1 cellular context compared by ENCODE assay signal in the genomic region with DNA sequence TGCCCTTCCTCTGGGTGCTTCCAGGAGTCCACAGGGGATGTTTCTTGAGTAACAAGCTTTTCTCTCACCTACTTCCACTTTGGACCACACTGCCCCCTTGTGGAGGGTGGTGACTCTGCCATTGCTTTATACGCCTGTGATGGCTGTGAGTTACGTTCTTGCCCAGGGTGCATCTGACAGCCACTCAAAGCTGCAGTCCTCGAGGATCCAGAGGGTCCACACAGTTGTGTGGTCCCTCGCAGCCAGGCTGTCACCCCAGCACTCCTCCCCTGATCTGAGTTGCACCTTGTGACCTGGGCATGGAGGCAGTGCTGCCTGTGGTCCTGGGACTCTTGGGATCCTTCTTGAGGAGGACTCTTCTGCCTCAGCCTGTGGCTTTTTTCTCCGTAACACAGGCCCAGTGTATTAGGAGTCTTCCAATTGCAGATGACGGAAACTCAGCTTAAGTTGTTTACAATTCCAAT.
TF ChIP-seq lines count a peak whose summit lies in the region.

No MANE protein-coding gene starts in this region.

TF ChIP-seq in GM23338, 12 proteins besides CTCF, POLR2A, EP300 and RAD21 (continued from another document):
- TF ChIP-seq, protein P1, sequence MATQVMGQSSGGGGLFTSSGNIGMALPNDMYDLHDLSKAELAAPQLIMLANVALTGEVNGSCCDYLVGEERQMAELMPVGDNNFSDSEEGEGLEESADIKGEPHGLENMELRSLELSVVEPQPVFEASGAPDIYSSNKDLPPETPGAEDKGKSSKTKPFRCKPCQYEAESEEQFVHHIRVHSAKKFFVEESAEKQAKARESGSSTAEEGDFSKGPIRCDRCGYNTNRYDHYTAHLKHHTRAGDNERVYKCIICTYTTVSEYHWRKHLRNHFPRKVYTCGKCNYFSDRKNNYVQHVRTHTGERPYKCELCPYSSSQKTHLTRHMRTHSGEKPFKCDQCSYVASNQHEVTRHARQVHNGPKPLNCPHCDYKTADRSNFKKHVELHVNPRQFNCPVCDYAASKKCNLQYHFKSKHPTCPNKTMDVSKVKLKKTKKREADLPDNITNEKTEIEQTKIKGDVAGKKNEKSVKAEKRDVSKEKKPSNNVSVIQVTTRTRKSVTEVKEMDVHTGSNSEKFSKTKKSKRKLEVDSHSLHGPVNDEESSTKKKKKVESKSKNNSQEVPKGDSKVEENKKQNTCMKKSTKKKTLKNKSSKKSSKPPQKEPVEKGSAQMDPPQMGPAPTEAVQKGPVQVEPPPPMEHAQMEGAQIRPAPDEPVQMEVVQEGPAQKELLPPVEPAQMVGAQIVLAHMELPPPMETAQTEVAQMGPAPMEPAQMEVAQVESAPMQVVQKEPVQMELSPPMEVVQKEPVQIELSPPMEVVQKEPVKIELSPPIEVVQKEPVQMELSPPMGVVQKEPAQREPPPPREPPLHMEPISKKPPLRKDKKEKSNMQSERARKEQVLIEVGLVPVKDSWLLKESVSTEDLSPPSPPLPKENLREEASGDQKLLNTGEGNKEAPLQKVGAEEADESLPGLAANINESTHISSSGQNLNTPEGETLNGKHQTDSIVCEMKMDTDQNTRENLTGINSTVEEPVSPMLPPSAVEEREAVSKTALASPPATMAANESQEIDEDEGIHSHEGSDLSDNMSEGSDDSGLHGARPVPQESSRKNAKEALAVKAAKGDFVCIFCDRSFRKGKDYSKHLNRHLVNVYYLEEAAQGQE (IDR thresholded peaks at IDR 0.05; ENCODE audit: unreplicated experiment): no peak
- no peak for TF ChIP-seq STAT1 (IDR thresholded peaks at IDR 0.05; ENCODE audit: unreplicated experiment)
- TF ChIP-seq ZNF114 (CRISPR knock-in tag; IDR thresholded peaks at IDR 0.05): no peak
- TF ChIP-seq EZH2phosphoT487 (IDR thresholded peaks at IDR 0.05; ENCODE audit: unreplicated experiment): no peak
- TF ChIP-seq CREB1 (CRISPR knock-in tag; IDR thresholded peaks at IDR 0.05; ENCODE audit: low read depth): no peak
- TF ChIP-seq, protein P2, sequence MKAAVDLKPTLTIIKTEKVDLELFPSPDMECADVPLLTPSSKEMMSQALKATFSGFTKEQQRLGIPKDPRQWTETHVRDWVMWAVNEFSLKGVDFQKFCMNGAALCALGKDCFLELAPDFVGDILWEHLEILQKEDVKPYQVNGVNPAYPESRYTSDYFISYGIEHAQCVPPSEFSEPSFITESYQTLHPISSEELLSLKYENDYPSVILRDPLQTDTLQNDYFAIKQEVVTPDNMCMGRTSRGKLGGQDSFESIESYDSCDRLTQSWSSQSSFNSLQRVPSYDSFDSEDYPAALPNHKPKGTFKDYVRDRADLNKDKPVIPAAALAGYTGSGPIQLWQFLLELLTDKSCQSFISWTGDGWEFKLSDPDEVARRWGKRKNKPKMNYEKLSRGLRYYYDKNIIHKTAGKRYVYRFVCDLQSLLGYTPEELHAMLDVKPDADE (IDR thresholded peaks at IDR 0.05): no peak
- TF ChIP-seq NANOG (IDR thresholded peaks at IDR 0.05; ENCODE audit: borderline replicate concordance): no peak
- no peak for TF ChIP-seq ZNF331 (CRISPR knock-in tag; IDR thresholded peaks at IDR 0.05; ENCODE audit: low read depth)
